ENCODE assay signal across 17 cellular contexts in the genomic region with DNA sequence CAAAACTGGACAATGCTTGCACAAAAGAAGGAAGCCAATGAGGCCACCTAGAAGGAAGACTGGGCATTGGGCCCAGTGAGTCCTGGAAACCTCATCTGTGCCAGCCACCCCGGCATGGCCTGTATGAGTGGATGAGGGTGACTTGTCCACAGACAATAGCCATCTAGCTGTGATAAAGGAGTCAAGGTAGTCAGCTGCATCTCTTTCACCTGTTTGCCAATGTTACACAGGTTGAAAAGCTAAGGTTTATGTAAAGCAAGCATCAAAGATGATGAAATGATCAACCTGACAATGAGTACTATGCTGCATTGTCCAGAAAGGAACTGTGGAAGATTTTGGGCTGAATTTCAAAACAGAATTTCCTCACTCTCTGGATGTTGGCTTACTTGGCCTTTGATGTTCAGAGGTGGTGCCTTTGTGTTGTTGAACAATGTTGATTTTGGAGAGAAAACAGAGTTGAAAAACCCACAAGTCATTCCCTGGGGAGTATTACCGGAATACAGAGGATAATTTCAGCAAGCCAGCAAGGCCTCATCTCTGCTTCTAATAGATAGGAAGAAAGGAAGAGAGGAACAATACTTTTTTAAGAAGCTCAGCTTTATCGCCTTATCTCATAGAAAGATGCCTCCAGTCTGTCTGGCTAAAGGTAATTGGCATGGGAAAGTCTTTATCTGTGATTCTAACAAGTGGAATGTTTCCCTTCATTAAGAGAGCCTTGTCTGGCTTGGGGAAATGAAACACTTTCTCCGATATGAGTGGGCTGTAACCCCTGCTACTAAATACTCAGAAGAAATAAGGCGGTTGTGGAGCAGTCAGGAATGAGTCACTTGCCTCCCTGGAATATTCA. TPM values are rescaled to one million over a fixed set of nuclear protein-coding genes. Genes with fewer than 3 reads are reported as not detected.
DNase-seq lines count a peak whose midpoint lies in the region; ATAC-seq and TF ChIP-seq lines count a peak whose summit lies in the region.
"Had no signal": no experiment of that assay in that cellular context is flagged by ENCODE, and none has a peak within 500 bp of the region (broad histone marks: within the 10 kb centered on the region; RNA-seq: fewer than 3 reads in every experiment).

No MANE protein-coding gene starts in this region.

- ATAC-seq in GM21529 (IDR thresholded peaks at IDR 0.05; ENCODE audit: unreplicated experiment): no peak
- ATAC-seq in activated CD8-positive, alpha-beta T cell treated with anti-CD3 and anti-CD28 coated beads for 36 hours: no peak
- no peak for ATAC-seq in CD4-positive, alpha-beta T cell (ENCODE audit: poor library complexity)
- ATAC-seq: activated T-helper 17 cell treated with anti-CD3 and anti-CD28 coated beads, Interleukin-2, amount 50 U/mL, for 72 hours; effector memory CD8-positive, alpha-beta T cell had no signal

- intact Hi-C loops in activated CD8-positive, alpha-beta T cell treated with anti-CD3 and anti-CD28 coated beads for 36 hours (cut with micrococcal nuclease): no loop called here
- intact Hi-C loops in CD4-positive, alpha-beta T cell (cut with DNase I, micrococcal nuclease): no loop called here

- H3K27ac ChIP-seq in CD4-positive, alpha-beta T cell (ENCODE audit: low read depth, low read length): no peak overlapping the region
- H3K27ac ChIP-seq: thyroid gland had no signal

- POLR2A ChIA-PET in activated CD8-positive, alpha-beta T cell treated with anti-CD3 and anti-CD28 coated beads for 36 hours (lab: Charles Lee): no interaction called here
- POLR2A ChIA-PET in CD4-positive, alpha-beta T cell (lab: Charles Lee): no interaction called here

- H3K27me3 Mint-ChIP-seq in activated CD8-positive, alpha-beta T cell treated with anti-CD3 and anti-CD28 coated beads for 36 hours: peaks cover 2% of the 10 kb centered on the region
- no peaks in the 10 kb centered on the region for H3K27me3 Mint-ChIP-seq in CD4-positive, alpha-beta T cell

- no peaks in the 10 kb centered on the region for H3K9me3 ChIP-seq in CD4-positive, alpha-beta T cell (ENCODE audit: control insufficient read depth, low read length)
- H3K9me3 ChIP-seq: thyroid gland had no signal

- TF ChIP-seq CTCF in activated CD8-positive, alpha-beta T cell treated with anti-CD3 and anti-CD28 coated beads for 36 hours (IDR thresholded peaks at IDR 0.05): no peak
- no peak for TF ChIP-seq CTCF in CD4-positive, alpha-beta T cell (IDR thresholded peaks at IDR 0.05)

- H3K36me3 Mint-ChIP-seq in activated CD8-positive, alpha-beta T cell treated with anti-CD3 and anti-CD28 coated beads for 36 hours (ENCODE audit: low read depth): no peaks in the 10 kb centered on the region
- no peaks in the 10 kb centered on the region for H3K36me3 Mint-ChIP-seq in CD4-positive, alpha-beta T cell (ENCODE audit: low read depth)
- H3K36me3 Mint-ChIP-seq: CD14-positive monocyte, immature natural killer cell had no signal

- H3K27ac Mint-ChIP-seq in activated CD8-positive, alpha-beta T cell treated with anti-CD3 and anti-CD28 coated beads for 36 hours: no peak overlapping the region
- no peak overlapping the region for H3K27ac Mint-ChIP-seq in CD4-positive, alpha-beta T cell
- H3K27ac Mint-ChIP-seq: activated T-helper 17 cell treated with anti-CD3 and anti-CD28 coated beads, Interleukin-2, amount 50 U/mL, for 72 hours; CD14-positive monocyte; effector memory CD8-positive, alpha-beta T cell; immature natural killer cell had no signal

- H3K27me3 ChIP-seq in CD4-positive, alpha-beta T cell (ENCODE audit: control insufficient read depth, insufficient read depth, low read length): no peaks in the 10 kb centered on the region
- H3K27me3 ChIP-seq: thyroid gland had no signal

- DNase-seq in LHCN-M2 (ENCODE audit: low read depth): peak; percentile 4
- DNase-seq in amniotic epithelial cell (ENCODE audit: low read depth): peak; percentile 45
- DNase-seq in islet precursor cell: peak; percentile 74
- peak; percentile 5 for DNase-seq in renal cortical epithelial cell (ENCODE audit: low read depth)
- no peak for DNase-seq in activated CD8-positive, alpha-beta T cell treated with anti-CD3 and anti-CD28 coated beads for 36 hours
- no peak for DNase-seq in CD4-positive, alpha-beta T cell
- DNase-seq: aorta; effector memory CD8-positive, alpha-beta T cell; immature natural killer cell; NCI-H1694; posterior cingulate gyrus; stimulated activated CD8-positive, alpha-beta memory T cell treated with anti-CD3 and anti-CD28 coated beads, Interleukin-4, amount 100 ng/mL, for 48 hours; thyroid gland had no signal

- CTCF ChIA-PET in activated CD8-positive, alpha-beta T cell treated with anti-CD3 and anti-CD28 coated beads for 36 hours (lab: Charles Lee): no interaction called here
- CTCF ChIA-PET in CD4-positive, alpha-beta T cell (lab: Charles Lee): interaction anchor here (0.6 kb wide), 2 partner anchors 86 to 160 kb away, joined by 3 to 4 read pairs; no protein-coding TSS in a partner anchor

- H3K4me1 Mint-ChIP-seq in activated CD8-positive, alpha-beta T cell treated with anti-CD3 and anti-CD28 coated beads for 36 hours (ENCODE audit: low read depth): no peaks in the 10 kb centered on the region
- no peaks in the 10 kb centered on the region for H3K4me1 Mint-ChIP-seq in CD4-positive, alpha-beta T cell (ENCODE audit: low read depth)
- H3K4me1 Mint-ChIP-seq: activated T-helper 17 cell treated with anti-CD3 and anti-CD28 coated beads, Interleukin-2, amount 50 U/mL, for 72 hours; CD14-positive monocyte; immature natural killer cell had no signal

- H3K9me3 Mint-ChIP-seq in activated CD8-positive, alpha-beta T cell treated with anti-CD3 and anti-CD28 coated beads for 36 hours: no peaks in the 10 kb centered on the region
- no peaks in the 10 kb centered on the region for H3K9me3 Mint-ChIP-seq in CD4-positive, alpha-beta T cell
- H3K9me3 Mint-ChIP-seq: activated T-helper 17 cell treated with anti-CD3 and anti-CD28 coated beads, Interleukin-2, amount 50 U/mL, for 72 hours; effector memory CD8-positive, alpha-beta T cell; immature natural killer cell had no signal

- H3K4me3 Mint-ChIP-seq in activated CD8-positive, alpha-beta T cell treated with anti-CD3 and anti-CD28 coated beads for 36 hours: no peak overlapping the region
- H3K4me3 Mint-ChIP-seq in CD4-positive, alpha-beta T cell: no peak overlapping the region
- H3K4me3 Mint-ChIP-seq: activated T-helper 17 cell treated with anti-CD3 and anti-CD28 coated beads, Interleukin-2, amount 50 U/mL, for 72 hours; CD14-positive monocyte; effector memory CD8-positive, alpha-beta T cell; immature natural killer cell had no signal

RNA-seq across cellular contexts. Expression of gene SELE, which starts 11.4 kb away (rescaled TPM):
- not detected in 2 replicates for total RNA-seq in LHCN-M2 (2014; rRNA removed)
- polyA plus RNA-seq in LHCN-M2 (2012): not detected
- not detected in 2 replicates for total RNA-seq in renal cortical epithelial cell
- not detected for total RNA-seq in activated CD8-positive, alpha-beta T cell treated with anti-CD3 and anti-CD28 coated beads for 36 hours
- not detected for total RNA-seq in CD4-positive, alpha-beta T cell
- total RNA-seq: activated T-helper 17 cell treated with anti-CD3 and anti-CD28 coated beads, Interleukin-2, amount 50 U/mL, for 72 hours; T-helper 2 cell treated with Interferon-gamma antibody and Interleukin-4, amounts not matched to agents 100 ng/mL and 5 ng/mL, for 36 hours had no signal
- polyA plus RNA-seq: CD14-positive monocyte, immature natural killer cell had no signal

RNA-seq across cellular contexts. Expression of gene SELL, which starts 33.8 kb away (rescaled TPM):
- total RNA-seq in LHCN-M2 (2014; rRNA removed) (not detected in 2 replicates), renal cortical epithelial cell (0.25 TPM in 1 of 2 replicates, not detected in the other)
- not detected for polyA plus RNA-seq in LHCN-M2 (2012)
- total RNA-seq in activated CD8-positive, alpha-beta T cell treated with anti-CD3 and anti-CD28 coated beads for 36 hours: 100 to 1,000 TPM; 105 to 110 TPM
- 100 to 1,000 TPM; 204 to 216 TPM for total RNA-seq in CD4-positive, alpha-beta T cell

RNA-seq across cellular contexts. Expression of gene METTL18, which starts 49.5 kb away (rescaled TPM):
- total RNA-seq in LHCN-M2 (2014; rRNA removed) (8.6 and 10.1 TPM in 2 replicates), renal cortical epithelial cell (5.9 and 7.3 TPM in 2 replicates)
- 3.4 TPM for polyA plus RNA-seq in LHCN-M2 (2012)
- 10 to 100 TPM in 1 of 2 experiments, 1 to 10 TPM in 1; 8.7 to 10.8 TPM for total RNA-seq in activated CD8-positive, alpha-beta T cell treated with anti-CD3 and anti-CD28 coated beads for 36 hours
- 1 to 10 TPM; 5.1 to 5.6 TPM for total RNA-seq in CD4-positive, alpha-beta T cell

Comparison
In these comparisons a context has a peak if more than half of its experiments do, and no peak if none do; other contexts are left out.
1. DNase-seq: peak in LHCN-M2 (single experiment), amniotic epithelial cell (single experiment), islet precursor cell (single experiment) and renal cortical epithelial cell (single experiment); none in activated CD8-positive, alpha-beta T cell treated with anti-CD3 and anti-CD28 coated beads for 36 hours (single experiment) and CD4-positive, alpha-beta T cell (0 of 10).
2. RNA of gene SELL, which starts 33.8 kb away (total RNA-seq): 204 to 216 TPM in CD4-positive, alpha-beta T cell and 105 to 110 TPM in activated CD8-positive, alpha-beta T cell treated with anti-CD3 and anti-CD28 coated beads for 36 hours; 0.25 TPM in renal cortical epithelial cell and not detected in LHCN-M2; every median in the first group is over 10 times any median in the second.